8 cellular contexts compared by ENCODE assay signal in the genomic region with DNA sequence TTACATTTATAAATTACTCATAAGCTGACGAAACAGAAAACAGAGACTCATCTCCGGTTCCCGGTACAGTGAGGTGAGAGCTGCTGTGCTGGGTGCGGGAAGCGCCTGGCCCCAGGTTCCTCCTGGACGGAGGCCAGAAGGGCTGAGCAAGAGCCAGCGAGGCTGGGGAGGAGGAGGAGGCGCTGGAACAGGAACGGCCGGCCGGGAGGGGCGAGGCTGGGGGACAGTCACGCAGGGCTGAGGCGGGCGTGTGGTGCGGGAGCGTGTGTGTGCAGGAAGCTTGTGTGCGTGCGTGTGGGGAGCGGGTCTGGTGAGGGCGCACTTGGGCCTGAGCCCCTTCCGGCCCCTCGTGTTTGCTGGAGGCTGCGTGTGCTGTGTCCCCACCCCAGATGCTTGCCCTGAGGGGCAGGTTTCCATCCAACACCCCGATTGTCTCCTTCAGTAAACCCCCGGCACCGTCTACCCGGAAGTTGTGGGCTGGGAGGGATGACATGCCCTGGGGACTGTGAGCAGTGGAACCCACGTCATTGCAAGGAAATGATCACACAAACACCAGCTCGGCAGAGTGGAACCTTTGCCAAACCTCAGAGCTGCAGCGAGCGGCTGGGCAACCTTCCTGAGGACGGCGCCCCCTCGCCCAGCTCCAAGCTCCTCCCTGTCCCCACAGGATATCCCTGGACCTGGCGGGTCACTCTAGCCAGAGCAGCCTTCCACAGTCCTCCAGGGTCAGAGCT. TPM values are rescaled to one million over a fixed set of nuclear protein-coding genes. Genes with fewer than 3 reads are reported as not detected.
DNase-seq lines count a peak whose midpoint lies in the region; ATAC-seq, FAIRE-seq and TF ChIP-seq lines count a peak whose summit lies in the region.

No MANE protein-coding gene starts in this region.

- H3K9ac ChIP-seq in H1 (replicated peaks in 1 of 4; ENCODE audit: extremely low read depth in 1 of 4, low read depth in 3 of 4, low read length in 3 of 4), result peak overlapping the region in 1 of 4 experiments; percentile 28; a peak in 1 of 7 replicates

- H3K4me3 Mint-ChIP-seq in activated CD8-positive, alpha-beta memory T cell treated with anti-CD3 and anti-CD28 coated beads, Interleukin-2, amount 10 ng/mL, durations not matched to agents 7 days and 5 days, result peak overlapping the region; percentile 82

- no peak for TF ChIP-seq RAD21 in H1 (IDR thresholded peaks at IDR 0.05 in 1 of 2, conservative IDR thresholded peaks at IDR 0.05 in 1 of 2; ENCODE audit: low read depth in 2 of 2, low read length in 2 of 2)

- peaks cover 0 to 20% (median 4%) of the 10 kb centered on the region in 4 experiments; a peak in 5 of 7 replicates for H3K4me1 ChIP-seq in H1 (replicated peaks in 1 of 4; ENCODE audit: control insufficient read depth in 3 of 4, insufficient read depth in 4 of 4, low read length in 3 of 4)
- peaks cover 49% of the 10 kb centered on the region for H3K4me1 ChIP-seq in mucosa of descending colon (ENCODE audit: low read depth)

- no peaks in the 10 kb centered on the region for H3K79me1 ChIP-seq in H1 (ENCODE audit: low read depth, low read length)

- no peaks in the 10 kb centered on the region; the same call in 1 of the 2 replicates for H3K23me2 ChIP-seq in H1 (ENCODE audit: low read depth, low read length)

- no peak for TF ChIP-seq EP300 in H1 (IDR thresholded peaks at IDR 0.05; ENCODE audit: borderline replicate concordance in 1 of 2, low read depth in 2 of 2, low read length in 2 of 2)

- 0 out of 2 replicates have a peak, but pooled peaks have one; percentile 13 for TF ChIP-seq CTCF in GM12875 (IDR thresholded peaks at IDR 0.05; ENCODE audit: borderline replicate concordance, insufficient read depth, low read depth, low read length)
- no peak for TF ChIP-seq CTCF in H1 (IDR thresholded peaks at IDR 0.05; ENCODE audit: control extremely low read depth in 1 of 3, insufficient read depth in 1 of 3, low read depth in 1 of 3, low read length in 3 of 3)
- no peak for TF ChIP-seq CTCF in mucosa of descending colon (IDR thresholded peaks at IDR 0.05)

- FAIRE-seq in H1 (lab: Jason Lieb, UNC), result no peak

- ATAC-seq in HG02840 (IDR thresholded peaks at IDR 0.05; ENCODE audit: low FRiP score, unreplicated experiment), result peak; percentile 45
- ATAC-seq in activated CD8-positive, alpha-beta memory T cell treated with anti-CD3 and anti-CD28 coated beads, Interleukin-2, amount 10 ng/mL, durations not matched to agents 7 days and 5 days, result peak; percentile 70
- ATAC-seq in mucosa of descending colon, result peak; percentile 75

- peak overlapping the region; percentile 43; the same call in 1 of the 2 replicates for H4K8ac ChIP-seq in H1 (ENCODE audit: extremely low read depth, insufficient read depth, low read length)

- no peak for TF ChIP-seq POLR2A in H1 (IDR thresholded peaks at IDR 0.05; ENCODE audit: control extremely low read depth in 1 of 2, low read depth in 2 of 2, low read length in 2 of 2)

- H3K4me3 ChIP-seq in GM12875 (ENCODE audit: low read depth, low read length), result peak overlapping the region; percentile 68
- H3K4me3 ChIP-seq in H1 (ENCODE audit: extremely low read depth in 1 of 4, insufficient read depth in 2 of 4, low read depth in 3 of 4, low read length in 4 of 4), result no peak overlapping the region
- H3K4me3 ChIP-seq in mucosa of descending colon, result peak overlapping the region; percentile 11

- peak overlapping the region; percentile 100 for H3K27ac Mint-ChIP-seq in activated CD8-positive, alpha-beta memory T cell treated with anti-CD3 and anti-CD28 coated beads, Interleukin-2, amount 10 ng/mL, durations not matched to agents 7 days and 5 days

- H2BK15ac ChIP-seq in H1 (ENCODE audit: low read length), result peak overlapping the region; percentile 21; the same call in 1 of the 2 replicates

- POLR2A ChIA-PET in H1 (lab: Charles Lee; ENCODE audit: partially characterized antibody), result interaction anchor here (0.6 to 1.8 kb wide), 8 partner anchors 10 to 256 kb away, joined by 3 to 6 read pairs (median 3); partner anchors contain the start of genes CD7 and CSNK1D

- H3K4ac ChIP-seq in H1 (replicated peaks; ENCODE audit: insufficient read length, low read depth, low read length), result no peak overlapping the region

- CTCF ChIA-PET in activated CD8-positive, alpha-beta memory T cell treated with anti-CD3 and anti-CD28 coated beads, Interleukin-2, amount 10 ng/mL, durations not matched to agents 7 days and 5 days (lab: Charles Lee), result interaction anchor here (0.7 to 12.6 kb wide), 14 partner anchors 11 to 268 kb away, joined by 3 to 206 read pairs (median 4); partner anchors contain the start of genes CD7, CSNK1D and DCXR
- CTCF ChIA-PET in H1 (lab: Charles Lee; ENCODE audit: partially characterized antibody), result interaction anchor here (0.6 to 3.7 kb wide), 11 partner anchors 13 to 183 kb away, joined by 3 to 11 read pairs (median 5); partner anchors contain the start of genes CD7 and SECTM1

- no peaks in the 10 kb centered on the region for H3K79me2 ChIP-seq in H1 (ENCODE audit: control insufficient read depth in 1 of 2, insufficient read depth in 2 of 2, low read length in 2 of 2)

- no peak overlapping the region for H2BK5ac ChIP-seq in H1 (ENCODE audit: low read depth, low read length)

- intact Hi-C loops in mucosa of descending colon (cut with DNase I, micrococcal nuclease), result no loop called here

- no peaks in the 10 kb centered on the region for H3K9me3 Mint-ChIP-seq in activated CD8-positive, alpha-beta memory T cell treated with anti-CD3 and anti-CD28 coated beads, Interleukin-2, amount 10 ng/mL, durations not matched to agents 7 days and 5 days (ENCODE audit: low read depth)

- H3K27ac ChIP-seq in H1 (ENCODE audit: low read depth, low read length), result no peak overlapping the region

- H3K36me3 Mint-ChIP-seq in activated CD8-positive, alpha-beta memory T cell treated with anti-CD3 and anti-CD28 coated beads, Interleukin-2, amount 10 ng/mL, durations not matched to agents 7 days and 5 days, result peaks cover 2% of the 10 kb centered on the region

- H4K20me1 ChIP-seq in H1 (replicated peaks in 1 of 2; ENCODE audit: control insufficient read depth in 1 of 2, insufficient read depth in 2 of 2, low read length in 2 of 2), result peaks cover 0 to 2% of the 10 kb centered on the region in 2 experiments

- H3K36me3 ChIP-seq in H1 (ENCODE audit: control insufficient read depth in 2 of 4, insufficient read depth in 4 of 4, low read length in 3 of 4) (no peaks in the 10 kb centered on the region), mucosa of descending colon (ENCODE audit: low read depth) (no peaks in the 10 kb centered on the region)

- no peak overlapping the region for H3K4me2 ChIP-seq in H1 (ENCODE audit: insufficient read depth in 1 of 2, low read depth in 2 of 2, low read length in 2 of 2)

- H4K91ac ChIP-seq in H1 (replicated peaks; ENCODE audit: insufficient read length, low read length), result no peak overlapping the region

- H3K18ac ChIP-seq in H1 (ENCODE audit: extremely low read depth, low read length), result no peak overlapping the region; the same call in 1 of the 2 replicates

- H3K9me3 ChIP-seq in H1 (ENCODE audit: insufficient read depth in 2 of 2, low read depth in 1 of 2, low read length in 1 of 2) (no peaks in the 10 kb centered on the region), mucosa of descending colon (no peaks in the 10 kb centered on the region)

- H2AFZ ChIP-seq in H1 (ENCODE audit: low read length), result 0 out of 2 replicates have a peak overlapping the region, but pooled peaks have one; percentile 64

- DNase-seq in NOMO-1 (lab: John Stamatoyannopoulos, UW; ENCODE audit: unreplicated experiment in 2 of 2), result peak; percentile 74 to 79
- DNase-seq in activated CD8-positive, alpha-beta memory T cell treated with anti-CD3 and anti-CD28 coated beads, Interleukin-2, amount 10 ng/mL, durations not matched to agents 7 days and 5 days, result peak; percentile 97
- no peak for DNase-seq in H1 (ENCODE audit: low read depth in 1 of 2, low spot score in 2 of 2)
- DNase-seq in mucosa of descending colon, result peak; percentile 92 to 96 (median 94)
- peak; percentile 95 for DNase-seq in stimulated activated CD8-positive, alpha-beta memory T cell treated with anti-CD3 and anti-CD28 coated beads, Interleukin-4, amount 100 ng/mL, for 48 hours
- no peak for DNase-seq in iPS-NIHi7 (ENCODE audit: extremely low spot score)

- H2BK20ac ChIP-seq in H1 (ENCODE audit: low read length), result no peak overlapping the region

- H4K5ac ChIP-seq in H1 (ENCODE audit: insufficient read length, low read depth, low read length), result no peak overlapping the region

- no peak overlapping the region for H2AK5ac ChIP-seq in H1 (ENCODE audit: low read depth, low read length)

- no peak overlapping the region for H3K56ac ChIP-seq in H1 (replicated peaks; ENCODE audit: insufficient read length, low read depth, low read length)

- H3K4me1 Mint-ChIP-seq in activated CD8-positive, alpha-beta memory T cell treated with anti-CD3 and anti-CD28 coated beads, Interleukin-2, amount 10 ng/mL, durations not matched to agents 7 days and 5 days, result peaks cover 87% of the 10 kb centered on the region

- no peak overlapping the region for H3K14ac ChIP-seq in H1 (ENCODE audit: insufficient read length)

- H3K27me3 ChIP-seq in H1 (replicated peaks in 1 of 4; ENCODE audit: control insufficient read depth in 3 of 4, extremely low read depth in 1 of 4, insufficient read depth in 3 of 4, low read length in 3 of 4), result peaks cover 0 to 7% (median 4%) of the 10 kb centered on the region in 4 experiments; a peak in 3 of 7 replicates

- no peak overlapping the region for H2BK120ac ChIP-seq in H1 (replicated peaks; ENCODE audit: low read depth, low read length)

- H3K23ac ChIP-seq in H1 (ENCODE audit: insufficient read length), result no peak overlapping the region

- 0 out of 2 replicates have a peak overlapping the region, but pooled peaks have one; percentile 50 for H2BK12ac ChIP-seq in H1 (ENCODE audit: low read depth, low read length)

- WGBS in H1 (ENCODE audit: extremely low coverage in 1 of 2, insufficient coverage in 1 of 2, insufficient read length in 1 of 2, insufficient replicate concordance in 2 of 2, low coverage in 1 of 2, low lambda C conversion rate in 2 of 2, missing lambda C conversion rate in 1 of 2), 2 experiments, result 73% methylated on average over 36 of the region's 36 CpGs; no CpG with 5 or more reads in 1 of the 2 experiments

- no peaks in the 10 kb centered on the region for H3K27me3 Mint-ChIP-seq in activated CD8-positive, alpha-beta memory T cell treated with anti-CD3 and anti-CD28 coated beads, Interleukin-2, amount 10 ng/mL, durations not matched to agents 7 days and 5 days

RNA-seq across cellular contexts. Expression of gene CD7, which starts 19.4 kb away (rescaled TPM):
- 100 to 1,000 TPM; 307 to 417 TPM for total RNA-seq in activated CD8-positive, alpha-beta memory T cell treated with anti-CD3 and anti-CD28 coated beads, Interleukin-2, amount 10 ng/mL, durations not matched to agents 7 days and 5 days
- 0.86 and 1.3 TPM in 2 replicates for total RNA-seq in H1 (2021; fragmentation: NEBNext Ultra II Directional; extraction: Animal tissue kit (Norgen Biotek cat#: 25700))
- polyA plus RNA-seq in H1 (2011; rRNA removed), result 0.83 and 1.8 TPM in 2 replicates
- polyA plus RNA-seq in H1 (2011; cell fraction: cytosol; rRNA removed), result 0.90 TPM
- polyA plus RNA-seq in H1 (2011; cell fraction: nucleus; rRNA removed), result 1.3 TPM
- 0.37 to 2.0 TPM (median 1.2 TPM) in 4 replicates for polyA plus RNA-seq in H1 (2012, experiment 1 of 2)
- polyA plus RNA-seq in H1 (2012, experiment 2 of 2), result 0.37 TPM
- polyA plus RNA-seq in H1 (2013, experiment 1 of 2), result 1.7 TPM
- polyA plus RNA-seq in H1 (2013, experiment 2 of 2), result 1.9 TPM
- 0.12 TPM in 1 of 2 replicates, not detected in the other for polyA minus RNA-seq in H1 (2011; rRNA and poly(A)+ RNA removed)
- not detected for polyA minus RNA-seq in H1 (2011; cell fraction: cytosol; rRNA and poly(A)+ RNA removed)
- 0.50 TPM for polyA minus RNA-seq in H1 (2011; cell fraction: nucleus; rRNA and poly(A)+ RNA removed)
- total RNA-seq in mucosa of descending colon, result 10 to 100 TPM in 2 of 3 donors, 1 to 10 TPM in 1; 10.0 to 12.8 (median 12.3) TPM

RNA-seq across cellular contexts. Expression of gene CSNK1D, which starts 24.5 kb away (rescaled TPM):
- 100 to 1,000 TPM; 120 to 139 TPM for total RNA-seq in activated CD8-positive, alpha-beta memory T cell treated with anti-CD3 and anti-CD28 coated beads, Interleukin-2, amount 10 ng/mL, durations not matched to agents 7 days and 5 days
- 103 and 107 TPM in 2 replicates for total RNA-seq in H1 (2021; fragmentation: NEBNext Ultra II Directional; extraction: Animal tissue kit (Norgen Biotek cat#: 25700))
- polyA plus RNA-seq in H1 (2011; rRNA removed), result 73.5 and 114 TPM in 2 replicates
- polyA plus RNA-seq in H1 (2011; cell fraction: cytosol; rRNA removed), result 90.3 TPM
- 219 TPM for polyA plus RNA-seq in H1 (2011; cell fraction: nucleus; rRNA removed)
- 88.4 to 98.7 TPM (median 95.5 TPM) in 4 replicates for polyA plus RNA-seq in H1 (2012, experiment 1 of 2)
- polyA plus RNA-seq in H1 (2012, experiment 2 of 2), result 70.5 TPM
- polyA plus RNA-seq in H1 (2013, experiment 1 of 2), result 70.2 TPM
- 70.1 TPM for polyA plus RNA-seq in H1 (2013, experiment 2 of 2)
- polyA minus RNA-seq in H1 (2011; rRNA and poly(A)+ RNA removed), result 71.2 and 71.6 TPM in 2 replicates
- 31.2 TPM for polyA minus RNA-seq in H1 (2011; cell fraction: cytosol; rRNA and poly(A)+ RNA removed)
- 60.9 TPM for polyA minus RNA-seq in H1 (2011; cell fraction: nucleus; rRNA and poly(A)+ RNA removed)
- total RNA-seq in mucosa of descending colon, result 100 to 1,000 TPM; 177 to 221 (median 189) TPM

RNA-seq across cellular contexts. Expression of gene SECTM1, which starts 35.6 kb away (rescaled TPM):
- total RNA-seq in activated CD8-positive, alpha-beta memory T cell treated with anti-CD3 and anti-CD28 coated beads, Interleukin-2, amount 10 ng/mL, durations not matched to agents 7 days and 5 days, result 1 to 10 TPM in 1 of 2 experiments, under 1 TPM in 1; 0.68 to 2.7 TPM
- total RNA-seq in H1 (2021; fragmentation: NEBNext Ultra II Directional; extraction: Animal tissue kit (Norgen Biotek cat#: 25700)), result 0.20 and 0.57 TPM in 2 replicates
- 0.46 and 0.65 TPM in 2 replicates for polyA plus RNA-seq in H1 (2011; rRNA removed)
- polyA plus RNA-seq in H1 (2011; cell fraction: cytosol; rRNA removed), result 0.69 TPM
- 0.36 TPM for polyA plus RNA-seq in H1 (2011; cell fraction: nucleus; rRNA removed)
- polyA plus RNA-seq in H1 (2012, experiment 1 of 2), result 0.42 to 0.99 TPM (median 0.48 TPM) in 3 of 4 replicates, not detected in the other
- 0.29 TPM for polyA plus RNA-seq in H1 (2012, experiment 2 of 2)
- polyA plus RNA-seq in H1 (2013, experiment 1 of 2), result 0.14 TPM
- 0.20 TPM for polyA plus RNA-seq in H1 (2013, experiment 2 of 2)
- polyA minus RNA-seq in H1 (2011; rRNA and poly(A)+ RNA removed), result 0.35 and 0.68 TPM in 2 replicates
- not detected for polyA minus RNA-seq in H1 (2011; cell fraction: cytosol; rRNA and poly(A)+ RNA removed)
- not detected for polyA minus RNA-seq in H1 (2011; cell fraction: nucleus; rRNA and poly(A)+ RNA removed)
- total RNA-seq in mucosa of descending colon, result 100 to 1,000 TPM; 127 to 268 (median 213) TPM

Comparison
In these comparisons a context has a peak if more than half of its experiments do, and no peak if none do; other contexts are left out.
1. H3K4me3 ChIP-seq: peak in GM12875 (single experiment) and mucosa of descending colon (single experiment); none in H1 (0 of 4).
2. DNase-seq: peak in NOMO-1 (2 of 2), activated CD8-positive, alpha-beta memory T cell treated with anti-CD3 and anti-CD28 coated beads, Interleukin-2, amount 10 ng/mL, durations not matched to agents 7 days and 5 days (single experiment), mucosa of descending colon (3 of 3) and stimulated activated CD8-positive, alpha-beta memory T cell treated with anti-CD3 and anti-CD28 coated beads, Interleukin-4, amount 100 ng/mL, for 48 hours (single experiment); none in H1 (0 of 2) and iPS-NIHi7 (single experiment).
3. RNA of gene CD7, which starts 19.4 kb away (total RNA-seq): 307 to 417 TPM in activated CD8-positive, alpha-beta memory T cell treated with anti-CD3 and anti-CD28 coated beads, Interleukin-2, amount 10 ng/mL, durations not matched to agents 7 days and 5 days; 10.0 to 12.8 TPM in mucosa of descending colon and 0.86 to 1.3 TPM in H1; every median in the first group is over 10 times any median in the second.
4. RNA of gene SECTM1, which starts 35.6 kb away (total RNA-seq): 127 to 268 TPM in mucosa of descending colon; 0.68 to 2.7 TPM in activated CD8-positive, alpha-beta memory T cell treated with anti-CD3 and anti-CD28 coated beads, Interleukin-2, amount 10 ng/mL, durations not matched to agents 7 days and 5 days and 0.20 to 0.57 TPM in H1; every median in the first group is over 10 times any median in the second.
5. Peak in every context shown above with its lines, with median percentiles within 50 percentile points of each other: ATAC-seq.